1 cellular context compared by ENCODE assay signal in genomic region chr19:42440357-42441046, GRCh38.
A peak's percentile ranks its signal among the peaks of the same experiment; 100 is the strongest.
TF ChIP-seq lines count a peak whose summit lies in the region.

No MANE protein-coding gene starts in this region.

TF ChIP-seq in HepG2, 621 proteins besides CTCF, POLR2A, EP300 and RAD21 (continued from another document and continues in another):
- TF ChIP-seq, protein P1, sequence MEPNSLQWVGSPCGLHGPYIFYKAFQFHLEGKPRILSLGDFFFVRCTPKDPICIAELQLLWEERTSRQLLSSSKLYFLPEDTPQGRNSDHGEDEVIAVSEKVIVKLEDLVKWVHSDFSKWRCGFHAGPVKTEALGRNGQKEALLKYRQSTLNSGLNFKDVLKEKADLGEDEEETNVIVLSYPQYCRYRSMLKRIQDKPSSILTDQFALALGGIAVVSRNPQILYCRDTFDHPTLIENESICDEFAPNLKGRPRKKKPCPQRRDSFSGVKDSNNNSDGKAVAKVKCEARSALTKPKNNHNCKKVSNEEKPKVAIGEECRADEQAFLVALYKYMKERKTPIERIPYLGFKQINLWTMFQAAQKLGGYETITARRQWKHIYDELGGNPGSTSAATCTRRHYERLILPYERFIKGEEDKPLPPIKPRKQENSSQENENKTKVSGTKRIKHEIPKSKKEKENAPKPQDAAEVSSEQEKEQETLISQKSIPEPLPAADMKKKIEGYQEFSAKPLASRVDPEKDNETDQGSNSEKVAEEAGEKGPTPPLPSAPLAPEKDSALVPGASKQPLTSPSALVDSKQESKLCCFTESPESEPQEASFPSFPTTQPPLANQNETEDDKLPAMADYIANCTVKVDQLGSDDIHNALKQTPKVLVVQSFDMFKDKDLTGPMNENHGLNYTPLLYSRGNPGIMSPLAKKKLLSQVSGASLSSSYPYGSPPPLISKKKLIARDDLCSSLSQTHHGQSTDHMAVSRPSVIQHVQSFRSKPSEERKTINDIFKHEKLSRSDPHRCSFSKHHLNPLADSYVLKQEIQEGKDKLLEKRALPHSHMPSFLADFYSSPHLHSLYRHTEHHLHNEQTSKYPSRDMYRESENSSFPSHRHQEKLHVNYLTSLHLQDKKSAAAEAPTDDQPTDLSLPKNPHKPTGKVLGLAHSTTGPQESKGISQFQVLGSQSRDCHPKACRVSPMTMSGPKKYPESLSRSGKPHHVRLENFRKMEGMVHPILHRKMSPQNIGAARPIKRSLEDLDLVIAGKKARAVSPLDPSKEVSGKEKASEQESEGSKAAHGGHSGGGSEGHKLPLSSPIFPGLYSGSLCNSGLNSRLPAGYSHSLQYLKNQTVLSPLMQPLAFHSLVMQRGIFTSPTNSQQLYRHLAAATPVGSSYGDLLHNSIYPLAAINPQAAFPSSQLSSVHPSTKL (CRISPR knock-in tag; IDR thresholded peaks at IDR 0.05) = no peak
- no peak for TF ChIP-seq MBD4 (IDR thresholded peaks at IDR 0.05; ENCODE audit: borderline replicate concordance, low read length)
- TF ChIP-seq FOSL1 (CRISPR knock-in tag; IDR thresholded peaks at IDR 0.05; ENCODE audit: borderline replicate concordance) = no peak
- no peak for TF ChIP-seq ZNF333 (CRISPR knock-in tag; IDR thresholded peaks at IDR 0.05; ENCODE audit: borderline replicate concordance)
- TF ChIP-seq ATF2 (CRISPR knock-in tag; IDR thresholded peaks at IDR 0.05) = 0 out of 2 replicates have a peak, but pooled peaks have one; percentile 44
- no peak for TF ChIP-seq ZNF619 (CRISPR knock-in tag; IDR thresholded peaks at IDR 0.05)
- TF ChIP-seq, protein P2, sequence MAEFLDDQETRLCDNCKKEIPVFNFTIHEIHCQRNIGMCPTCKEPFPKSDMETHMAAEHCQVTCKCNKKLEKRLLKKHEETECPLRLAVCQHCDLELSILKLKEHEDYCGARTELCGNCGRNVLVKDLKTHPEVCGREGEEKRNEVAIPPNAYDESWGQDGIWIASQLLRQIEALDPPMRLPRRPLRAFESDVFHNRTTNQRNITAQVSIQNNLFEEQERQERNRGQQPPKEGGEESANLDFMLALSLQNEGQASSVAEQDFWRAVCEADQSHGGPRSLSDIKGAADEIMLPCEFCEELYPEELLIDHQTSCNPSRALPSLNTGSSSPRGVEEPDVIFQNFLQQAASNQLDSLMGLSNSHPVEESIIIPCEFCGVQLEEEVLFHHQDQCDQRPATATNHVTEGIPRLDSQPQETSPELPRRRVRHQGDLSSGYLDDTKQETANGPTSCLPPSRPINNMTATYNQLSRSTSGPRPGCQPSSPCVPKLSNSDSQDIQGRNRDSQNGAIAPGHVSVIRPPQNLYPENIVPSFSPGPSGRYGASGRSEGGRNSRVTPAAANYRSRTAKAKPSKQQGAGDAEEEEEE (CRISPR knock-in tag; IDR thresholded peaks at IDR 0.05; ENCODE audit: borderline replicate concordance) = 0 out of 2 replicates have a peak, but pooled peaks have one; percentile 47
- 0 out of 2 replicates have a peak, but pooled peaks have one; percentile 11 for TF ChIP-seq PRDM10 (CRISPR knock-in tag; IDR thresholded peaks at IDR 0.05; ENCODE audit: low read depth)
- TF ChIP-seq YY1 (IDR thresholded peaks at IDR 0.05; ENCODE audit: insufficient read depth, insufficient replicate concordance, low read depth, low read length) = peak; percentile 22
- TF ChIP-seq MAX (IDR thresholded peaks at IDR 0.05) = peak; percentile 15; the same call in 1 of the 2 replicates
- no peak for TF ChIP-seq ZNF879 (CRISPR knock-in tag; IDR thresholded peaks at IDR 0.05)
- TF ChIP-seq PTBP1 (IDR thresholded peaks at IDR 0.05; ENCODE audit: low read depth, low read length, poor library complexity, severe bottlenecking) = no peak
- no peak for TF ChIP-seq ESRRA (CRISPR knock-in tag; IDR thresholded peaks at IDR 0.05; ENCODE audit: low read depth)
- TF ChIP-seq ERF (CRISPR knock-in tag; IDR thresholded peaks at IDR 0.05) = peak; percentile 36; the same call in 1 of the 2 replicates
- peak; percentile 79; the same call in 1 of the 2 replicates for TF ChIP-seq CHD4 (IDR thresholded peaks at IDR 0.05; ENCODE audit: borderline replicate concordance, low read length)
- no peak for TF ChIP-seq SRF (IDR thresholded peaks at IDR 0.05; ENCODE audit: low read depth, low read length)
- no peak for TF ChIP-seq TCF12 (IDR thresholded peaks at IDR 0.05)
- no peak for TF ChIP-seq TCF12 (CRISPR knock-in tag; IDR thresholded peaks at IDR 0.05)
- TF ChIP-seq ZNF484 (CRISPR knock-in tag; IDR thresholded peaks at IDR 0.05; ENCODE audit: borderline replicate concordance, low read depth) = no peak
- TF ChIP-seq ZNF570 (CRISPR knock-in tag; IDR thresholded peaks at IDR 0.05; ENCODE audit: borderline replicate concordance) = no peak
- 0 out of 2 replicates have a peak, but pooled peaks have one; percentile 21 for TF ChIP-seq TGIF2 (CRISPR knock-in tag; IDR thresholded peaks at IDR 0.05)
- TF ChIP-seq TBX3 (IDR thresholded peaks at IDR 0.05; ENCODE audit: borderline replicate concordance) = no peak
- no peak for TF ChIP-seq PRMT3 (CRISPR knock-in tag; IDR thresholded peaks at IDR 0.05; ENCODE audit: borderline replicate concordance, low read depth)
- no peak for TF ChIP-seq SCMH1 (CRISPR knock-in tag; IDR thresholded peaks at IDR 0.05; ENCODE audit: borderline replicate concordance)
- no peak for TF ChIP-seq GLI4 (CRISPR knock-in tag; IDR thresholded peaks at IDR 0.05; ENCODE audit: borderline replicate concordance)
- peak; percentile 53 for TF ChIP-seq ZNF574 (CRISPR knock-in tag; IDR thresholded peaks at IDR 0.05)
- no peak for TF ChIP-seq ATAD3A (CRISPR knock-in tag; IDR thresholded peaks at IDR 0.05)
- no peak for TF ChIP-seq ZMAT5 (CRISPR knock-in tag; IDR thresholded peaks at IDR 0.05; ENCODE audit: borderline replicate concordance, low read depth)
- peak; percentile 55 to 69; a peak in 3 of 4 replicates for TF ChIP-seq HMGXB4 (CRISPR knock-in tag; IDR thresholded peaks at IDR 0.05; ENCODE audit: borderline replicate concordance in 1 of 2, low read depth in 1 of 2)
- TF ChIP-seq ZNF329 (CRISPR knock-in tag; IDR thresholded peaks at IDR 0.05; ENCODE audit: low read depth) = no peak
- TF ChIP-seq ZNF350 (CRISPR knock-in tag; IDR thresholded peaks at IDR 0.05; ENCODE audit: borderline replicate concordance, low read depth) = 0 out of 2 replicates have a peak, but pooled peaks have one; percentile 34
- peak; percentile 62; the same call in 1 of the 2 replicates for TF ChIP-seq KDM2A (CRISPR knock-in tag; IDR thresholded peaks at IDR 0.05; ENCODE audit: borderline replicate concordance, low read depth)
- no peak for TF ChIP-seq KLF9 (CRISPR knock-in tag; IDR thresholded peaks at IDR 0.05; ENCODE audit: low read depth)
- 0 out of 2 replicates have a peak, but pooled peaks have one; percentile 15 for TF ChIP-seq SAP130 (CRISPR knock-in tag; IDR thresholded peaks at IDR 0.05; ENCODE audit: low read depth)
- TF ChIP-seq KLF6 (CRISPR knock-in tag; IDR thresholded peaks at IDR 0.05) = 0 out of 2 replicates have a peak, but pooled peaks have one; percentile 22
- 0 out of 2 replicates have a peak, but pooled peaks have one; percentile 19 for TF ChIP-seq HOXA3 (CRISPR knock-in tag; IDR thresholded peaks at IDR 0.05)
- peak; percentile 53 for TF ChIP-seq ZNF687 (CRISPR knock-in tag; IDR thresholded peaks at IDR 0.05)
- 0 out of 2 replicates have a peak, but pooled peaks have one; percentile 14 for TF ChIP-seq ZNF263 (CRISPR knock-in tag; IDR thresholded peaks at IDR 0.05)
- no peak for TF ChIP-seq HNRNPK (IDR thresholded peaks at IDR 0.05; ENCODE audit: low read depth, low read length, poor library complexity, severe bottlenecking)
- 0 out of 2 replicates have a peak, but pooled peaks have one; percentile 29 for TF ChIP-seq HNF4A (CRISPR knock-in tag; IDR thresholded peaks at IDR 0.05)
